ENCODE assay signal across 22 cellular contexts in genomic region chr3:172582712-172583111, GRCh38. TPM values are rescaled to one million over a fixed set of nuclear protein-coding genes. Genes with fewer than 3 reads are reported as not detected.
DNase-seq lines count a peak whose midpoint lies in the region; ATAC-seq, FAIRE-seq and TF ChIP-seq lines count a peak whose summit lies in the region.
"Had no signal": no experiment of that assay in that cellular context is flagged by ENCODE, and none has a peak within 500 bp of the region (broad histone marks: within the 10 kb centered on the region; RNA-seq: fewer than 3 reads in every experiment).

No MANE protein-coding gene starts in this region.

- H3K27me3 Mint-ChIP-seq in activated naive CD4-positive, alpha-beta T cell treated with anti-CD3 and anti-CD28 coated beads, Interleukin-2, amount 10 ng/mL, durations not matched to agents 7 days and 5 days = no peaks in the 10 kb centered on the region
- H3K27me3 Mint-ChIP-seq in activated T-helper 1 cell treated with anti-CD3 and anti-CD28 coated beads, Interleukin-12 subunit alpha, Interleukin-12 subunit beta, Interleukin-2, Interleukin-4 antibody, amounts not matched to agents 30 ng/mL and 10 ng/mL and 1 ng/mL, durations not matched to agents 14 hours and 24 hours and 36 hours (ENCODE audit: insufficient read depth) = no peaks in the 10 kb centered on the region
- no peaks in the 10 kb centered on the region for H3K27me3 Mint-ChIP-seq in naive thymus-derived CD4-positive, alpha-beta T cell

- DNase-seq in activated naive CD4-positive, alpha-beta T cell treated with anti-CD3 and anti-CD28 coated beads, Interleukin-2, amount 10 ng/mL, durations not matched to agents 7 days and 5 days = no peak
- no peak for DNase-seq in activated naive CD4-positive, alpha-beta T cell (lab: John Stamatoyannopoulos, UW)
- DNase-seq in activated T-helper 1 cell treated with anti-CD3 and anti-CD28 coated beads, Interleukin-12 subunit alpha, Interleukin-12 subunit beta, Interleukin-2, Interleukin-4 antibody, amounts not matched to agents 30 ng/mL and 10 ng/mL and 1 ng/mL, durations not matched to agents 14 hours and 24 hours and 36 hours (ENCODE audit: low spot score) = no peak
- DNase-seq in esophagus squamous epithelium (lab: John Stamatoyannopoulos, UW) (no peak), SKM-1 (lab: John Stamatoyannopoulos, UW; ENCODE audit: unreplicated experiment) (no peak), small intestine (no peak), kidney glomerular epithelial cell (lab: John Stamatoyannopoulos, UW) (no peak)
- no peak for DNase-seq in naive thymus-derived CD4-positive, alpha-beta T cell
- DNase-seq: ACHN; activated effector memory CD4-positive, alpha-beta T cell treated with Interleukin-2 at 50 U/mL for 16 hours; DMS 273 treated with DMSO at 0.1 percent for 48 hours; endodermal cell; left colon; NCI-H1694 treated with DMSO at 0.1 percent for 48 hours; PC-9; spleen; T1000 had no signal

- H3K4me1 ChIP-seq in esophagus squamous epithelium (peaks cover 7 to 93% (median 44%) of the 10 kb centered on the region in 3 donors), small intestine (ENCODE audit: control insufficient read depth in 2 of 2, insufficient read depth in 1 of 2, low read depth in 1 of 2, low read length in 1 of 2) (peaks cover 4 to 5% of the 10 kb centered on the region in 2 donors)
- H3K4me1 ChIP-seq in naive thymus-derived CD4-positive, alpha-beta T cell (ENCODE audit: control insufficient read depth in 2 of 2, insufficient read depth in 2 of 2, low read length in 2 of 2) = peaks cover 40 to 50% of the 10 kb centered on the region in 2 donors
- H3K4me1 ChIP-seq: neural progenitor cell had no signal

- ATAC-seq in naive thymus-derived CD4-positive, alpha-beta T cell = no peak
- ATAC-seq: GM12878, left colon had no signal

- H3K4me1 Mint-ChIP-seq in activated naive CD4-positive, alpha-beta T cell treated with anti-CD3 and anti-CD28 coated beads, Interleukin-2, amount 10 ng/mL, durations not matched to agents 7 days and 5 days = peaks cover 97% of the 10 kb centered on the region
- peaks cover 96% of the 10 kb centered on the region for H3K4me1 Mint-ChIP-seq in activated T-helper 1 cell treated with anti-CD3 and anti-CD28 coated beads, Interleukin-12 subunit alpha, Interleukin-12 subunit beta, Interleukin-2, Interleukin-4 antibody, amounts not matched to agents 30 ng/mL and 10 ng/mL and 1 ng/mL, durations not matched to agents 14 hours and 24 hours and 36 hours (ENCODE audit: low read depth)
- peaks cover 64 to 98% (median 93%) of the 10 kb centered on the region in 7 donors for H3K4me1 Mint-ChIP-seq in naive thymus-derived CD4-positive, alpha-beta T cell
- H3K4me1 Mint-ChIP-seq: endodermal cell, neural progenitor cell had no signal

- FAIRE-seq in small intestine (lab: Jason Lieb, UNC) = no peak
- FAIRE-seq: colon, GM12878 had no signal

- POLR2A ChIA-PET in naive thymus-derived CD4-positive, alpha-beta T cell (lab: Charles Lee) = interaction anchor here (1.4 to 3.3 kb wide), 3 partner anchors 9 to 59 kb away, joined by 5 to 13 read pairs (median 10); partner anchors contain the start of gene TNFSF10

- peak overlapping the region; percentile 14 to 78 (median 58) for H3K27ac ChIP-seq in esophagus squamous epithelium
- no peak overlapping the region for H3K27ac ChIP-seq in naive thymus-derived CD4-positive, alpha-beta T cell (ENCODE audit: low read depth, low read length)
- H3K27ac ChIP-seq in small intestine (ENCODE audit: low read depth in 1 of 2, low read length in 1 of 2) = no peak overlapping the region
- H3K27ac ChIP-seq: neural progenitor cell, PC-9, SJSA1, vagina had no signal

- H3K9me3 Mint-ChIP-seq in activated naive CD4-positive, alpha-beta T cell treated with anti-CD3 and anti-CD28 coated beads, Interleukin-2, amount 10 ng/mL, durations not matched to agents 7 days and 5 days = peaks cover 22% of the 10 kb centered on the region
- peaks cover 20% of the 10 kb centered on the region for H3K9me3 Mint-ChIP-seq in activated T-helper 1 cell treated with anti-CD3 and anti-CD28 coated beads, Interleukin-12 subunit alpha, Interleukin-12 subunit beta, Interleukin-2, Interleukin-4 antibody, amounts not matched to agents 30 ng/mL and 10 ng/mL and 1 ng/mL, durations not matched to agents 14 hours and 24 hours and 36 hours
- H3K9me3 Mint-ChIP-seq in naive thymus-derived CD4-positive, alpha-beta T cell = peaks cover 0 to 20% (median under 1%) of the 10 kb centered on the region in 11 donors
- H3K9me3 Mint-ChIP-seq: neural progenitor cell had no signal

- CTCF ChIA-PET in activated naive CD4-positive, alpha-beta T cell treated with anti-CD3 and anti-CD28 coated beads, Interleukin-2, amount 10 ng/mL, durations not matched to agents 7 days and 5 days (lab: Charles Lee) = interaction anchor here (2.4 to 2.5 kb wide), 2 partner anchors 12 to 52 kb away, joined by 9 to 25 read pairs; no protein-coding TSS in a partner anchor
- CTCF ChIA-PET in naive thymus-derived CD4-positive, alpha-beta T cell (lab: Charles Lee) = no interaction called here

- no peak overlapping the region for H3K4me3 Mint-ChIP-seq in activated naive CD4-positive, alpha-beta T cell treated with anti-CD3 and anti-CD28 coated beads, Interleukin-2, amount 10 ng/mL, durations not matched to agents 7 days and 5 days
- no peak overlapping the region for H3K4me3 Mint-ChIP-seq in activated T-helper 1 cell treated with anti-CD3 and anti-CD28 coated beads, Interleukin-12 subunit alpha, Interleukin-12 subunit beta, Interleukin-2, Interleukin-4 antibody, amounts not matched to agents 30 ng/mL and 10 ng/mL and 1 ng/mL, durations not matched to agents 14 hours and 24 hours and 36 hours
- H3K4me3 Mint-ChIP-seq in naive thymus-derived CD4-positive, alpha-beta T cell = peak overlapping the region in 4 of 10 donors; percentile 3 to 76 (median 52)
- H3K4me3 Mint-ChIP-seq: endodermal cell, neural progenitor cell had no signal

- no peak for TF ChIP-seq CTCF in esophagus squamous epithelium (IDR thresholded peaks at IDR 0.05)

- no peaks in the 10 kb centered on the region for H3K36me3 ChIP-seq in esophagus squamous epithelium
- no peaks in the 10 kb centered on the region for H3K36me3 ChIP-seq in naive thymus-derived CD4-positive, alpha-beta T cell (ENCODE audit: control insufficient read depth in 2 of 3, insufficient read depth in 3 of 3, low read length in 3 of 3)
- H3K36me3 ChIP-seq in small intestine (ENCODE audit: control insufficient read depth in 2 of 2, insufficient read depth in 2 of 2, low read length in 2 of 2) = no peaks in the 10 kb centered on the region
- H3K36me3 ChIP-seq: neural progenitor cell, SJSA1, spleen, vagina had no signal

- WGBS in esophagus squamous epithelium, 2 donors = 46 to 53% methylated on average over 1 of the region's 1 CpG
- WGBS in small intestine, 3 donors = 77 to 93% (median 82%) methylated on average over 1 of the region's 1 CpG

- no peak for TF ChIP-seq POLR2A in esophagus squamous epithelium (IDR thresholded peaks at IDR 0.05)

- no peaks in the 10 kb centered on the region for H3K27me3 ChIP-seq in esophagus squamous epithelium
- H3K27me3 ChIP-seq in naive thymus-derived CD4-positive, alpha-beta T cell (ENCODE audit: control insufficient read depth in 2 of 2, insufficient read depth in 2 of 2, low read length in 2 of 2) = no peaks in the 10 kb centered on the region
- H3K27me3 ChIP-seq in small intestine (ENCODE audit: control insufficient read depth in 2 of 2, insufficient read depth in 2 of 2, low read length in 2 of 2) = no peaks in the 10 kb centered on the region
- H3K27me3 ChIP-seq: neural progenitor cell, SJSA1, spleen, vagina had no signal

- H3K36me3 Mint-ChIP-seq in activated naive CD4-positive, alpha-beta T cell treated with anti-CD3 and anti-CD28 coated beads, Interleukin-2, amount 10 ng/mL, durations not matched to agents 7 days and 5 days = peaks cover 33% of the 10 kb centered on the region
- H3K36me3 Mint-ChIP-seq in activated T-helper 1 cell treated with anti-CD3 and anti-CD28 coated beads, Interleukin-12 subunit alpha, Interleukin-12 subunit beta, Interleukin-2, Interleukin-4 antibody, amounts not matched to agents 30 ng/mL and 10 ng/mL and 1 ng/mL, durations not matched to agents 14 hours and 24 hours and 36 hours (ENCODE audit: low read depth) = peaks cover 23% of the 10 kb centered on the region
- H3K36me3 Mint-ChIP-seq in naive thymus-derived CD4-positive, alpha-beta T cell = peaks cover 0 to 45% (median 10%) of the 10 kb centered on the region in 5 donors
- H3K36me3 Mint-ChIP-seq: neural progenitor cell had no signal

- H3K9me3 ChIP-seq in esophagus squamous epithelium (no peaks in the 10 kb centered on the region), small intestine (ENCODE audit: control insufficient read depth, low read depth) (no peaks in the 10 kb centered on the region)
- H3K9me3 ChIP-seq in naive thymus-derived CD4-positive, alpha-beta T cell (ENCODE audit: control insufficient read depth in 2 of 3, low read length in 3 of 3) = no peaks in the 10 kb centered on the region
- H3K9me3 ChIP-seq: SJSA1, spleen, vagina had no signal

- intact Hi-C loops in activated T-helper 1 cell treated with anti-CD3 and anti-CD28 coated beads, Interleukin-12 subunit alpha, Interleukin-12 subunit beta, Interleukin-2, Interleukin-4 antibody, amounts not matched to agents 30 ng/mL and 10 ng/mL and 1 ng/mL, durations not matched to agents 14 hours and 24 hours and 36 hours (cut with micrococcal nuclease) = loop anchor here (1.0 kb wide), 3 partner anchors 10 to 65 kb away; no protein-coding TSS in a partner anchor
- intact Hi-C loops in esophagus squamous epithelium (cut with DNase I) = no loop called here
- intact Hi-C loops in naive thymus-derived CD4-positive, alpha-beta T cell (cut with micrococcal nuclease) = no loop called here

- H3K27ac Mint-ChIP-seq in activated naive CD4-positive, alpha-beta T cell treated with anti-CD3 and anti-CD28 coated beads, Interleukin-2, amount 10 ng/mL, durations not matched to agents 7 days and 5 days = peak overlapping the region; percentile 69
- peak overlapping the region; percentile 88 for H3K27ac Mint-ChIP-seq in activated T-helper 1 cell treated with anti-CD3 and anti-CD28 coated beads, Interleukin-12 subunit alpha, Interleukin-12 subunit beta, Interleukin-2, Interleukin-4 antibody, amounts not matched to agents 30 ng/mL and 10 ng/mL and 1 ng/mL, durations not matched to agents 14 hours and 24 hours and 36 hours
- peak overlapping the region in 7 of 9 donors; percentile 49 to 97 (median 93) for H3K27ac Mint-ChIP-seq in naive thymus-derived CD4-positive, alpha-beta T cell
- H3K27ac Mint-ChIP-seq: endodermal cell, neural progenitor cell had no signal

- no peak overlapping the region for H3K4me3 ChIP-seq in esophagus squamous epithelium
- no peak overlapping the region for H3K4me3 ChIP-seq in naive thymus-derived CD4-positive, alpha-beta T cell (ENCODE audit: low read length)
- H3K4me3 ChIP-seq in small intestine (ENCODE audit: low read depth in 1 of 2, low read length in 2 of 2) = no peak overlapping the region
- H3K4me3 ChIP-seq: GM12878, neural progenitor cell, PC-9, SJSA1, spleen, vagina had no signal

RNA-seq across cellular contexts. Expression of gene TNFSF10, which starts 59.5 kb away (rescaled TPM):
- 119 and 123 TPM in 2 replicates for total RNA-seq in activated T-helper 1 cell treated with anti-CD3 and anti-CD28 coated beads, Interleukin-12 subunit alpha, Interleukin-12 subunit beta, Interleukin-2, Interleukin-4 antibody, amounts not matched to agents 30 ng/mL and 10 ng/mL and 1 ng/mL, durations not matched to agents 14 hours and 24 hours and 36 hours
- total RNA-seq in esophagus squamous epithelium = 100 to 1,000 TPM in 2 of 4 donors, 10 to 100 TPM in 2; 61.7 to 128 (median 83.8) TPM
- total RNA-seq in naive thymus-derived CD4-positive, alpha-beta T cell = 100 to 1,000 TPM in 1 of 5 experiments, 10 to 100 TPM in 4; 10.8 to 234 (median 45.0) TPM
- 10 to 100 TPM; 60.9 to 92.1 TPM for polyA plus RNA-seq in naive thymus-derived CD4-positive, alpha-beta T cell
- 10 to 100 TPM; 31.1 to 50.8 (median 37.8) TPM for polyA plus RNA-seq in small intestine

Comparison
In these comparisons a context has a peak if more than half of its experiments do, and no peak if none do; other contexts are left out.
1. H3K27ac ChIP-seq: peak in esophagus squamous epithelium (4 of 4); none in naive thymus-derived CD4-positive, alpha-beta T cell (single experiment) and small intestine (0 of 2).
2. Peak in every context shown above with its lines, with median percentiles within 50 percentile points of each other: H3K27ac Mint-ChIP-seq.